18 cellular contexts compared by ENCODE assay signal in genomic region chr7:22469371-22470143, GRCh38. TPM values are rescaled to one million over a fixed set of nuclear protein-coding genes. Genes with fewer than 3 reads are reported as not detected.
A peak's percentile ranks its signal among the peaks of the same experiment; 100 is the strongest.
DNase-seq lines count a peak whose midpoint lies in the region; ATAC-seq and TF ChIP-seq lines count a peak whose summit lies in the region.
"Had no signal": no experiment of that assay in that cellular context is flagged by ENCODE, and none has a peak within 500 bp of the region (broad histone marks: within the 10 kb centered on the region; RNA-seq: fewer than 3 reads in every experiment).

No MANE protein-coding gene starts in this region.

- H3K79me1 ChIP-seq in mesenchymal stem cell (replicated peaks; ENCODE audit: low read length, poor library complexity, severe bottlenecking), result no peaks in the 10 kb centered on the region

- H2BK5ac ChIP-seq in mesenchymal stem cell (ENCODE audit: low read depth, low read length, poor library complexity, severe bottlenecking), result no peak overlapping the region

- CTCF ChIA-PET in GM10248 (lab: Yijun Ruan, JAX), result interaction anchor here (0.8 to 3.4 kb wide), 6 partner anchors 9 to 367 kb away, joined by 3 to 20 read pairs (median 4); no protein-coding TSS in a partner anchor

- peaks cover 2% of the 10 kb centered on the region for H3K4me1 ChIP-seq in mesenchymal stem cell (ENCODE audit: control insufficient read depth, insufficient read depth, low read depth, low read length)

- no peaks in the 10 kb centered on the region for H3K36me3 ChIP-seq in mesenchymal stem cell (ENCODE audit: control insufficient read depth in 1 of 2, insufficient read depth in 2 of 2, low read depth in 1 of 2, low read length in 2 of 2)

- no peaks in the 10 kb centered on the region for H3K9me3 ChIP-seq in mesenchymal stem cell (ENCODE audit: control insufficient read depth, low read length)

- H2BK12ac ChIP-seq in mesenchymal stem cell (ENCODE audit: low read length in 2 of 2), result no peak overlapping the region

- TF ChIP-seq CTCF in GM10248 (IDR thresholded peaks at IDR 0.05; ENCODE audit: control extremely low read depth, extremely low read depth, low read depth, missing control alignments), result no peak

- H3K9ac ChIP-seq in mesenchymal stem cell (ENCODE audit: low read length), result no peak overlapping the region

- H3K4me3 ChIP-seq in mesenchymal stem cell (ENCODE audit: insufficient read depth in 1 of 2, low read depth in 1 of 2, low read length in 2 of 2), result no peak overlapping the region
- H3K4me3 ChIP-seq: skin epidermis had no signal

- H3K18ac ChIP-seq in mesenchymal stem cell (ENCODE audit: low read depth in 1 of 2, low read length in 2 of 2), result no peak overlapping the region

- no peak overlapping the region for H3K4ac ChIP-seq in mesenchymal stem cell (ENCODE audit: low read depth in 1 of 2, low read length in 2 of 2)

- no peak overlapping the region for H4K91ac ChIP-seq in mesenchymal stem cell (ENCODE audit: low read length)

- no peak overlapping the region for H3K14ac ChIP-seq in mesenchymal stem cell (ENCODE audit: low read length in 2 of 2)

- no peak overlapping the region for H4K8ac ChIP-seq in mesenchymal stem cell (ENCODE audit: low read length)

- POLR2A ChIA-PET in GM10248 (lab: Yijun Ruan, JAX), result no interaction called here

- no peak overlapping the region for H2AK5ac ChIP-seq in mesenchymal stem cell (ENCODE audit: low read length, severe bottlenecking)

- no peak overlapping the region for H3K27ac ChIP-seq in mesenchymal stem cell (ENCODE audit: low read length, poor library complexity, severe bottlenecking)
- H3K27ac ChIP-seq: skin epidermis had no signal

- H2BK15ac ChIP-seq in mesenchymal stem cell (ENCODE audit: low read depth, poor library complexity, severe bottlenecking), result no peak overlapping the region

- DNase-seq in DMS53 (lab: John Stamatoyannopoulos, UW) (peak; percentile 97), NCI-H345 treated with DMSO at 0.1 percent for 48 hours (lab: John Stamatoyannopoulos, UW; ENCODE audit: unreplicated experiment) (peak; percentile 86), NCI-H2227 (lab: John Stamatoyannopoulos, UW; ENCODE audit: unreplicated experiment) (no peak), GM10248 (ENCODE audit: extremely low spot score) (no peak), NCI-H82 (lab: John Stamatoyannopoulos, UW) (no peak), mesenchymal stem cell (no peak)
- DNase-seq: activated CD4-positive, alpha-beta T cell treated with anti-CD3 and anti-CD28 coated beads, Interleukin-2, amount 10 ng/mL, durations not matched to agents 24 days and 14 days; activated naive CD4-positive, alpha-beta T cell; CD4-positive, alpha-beta T cell; DND-41; islet precursor cell; mesendoderm; NCI-H524 treated with DMSO at 0.1 percent for 48 hours; posterior cingulate gyrus had no signal

- no peak overlapping the region for H3K23ac ChIP-seq in mesenchymal stem cell (ENCODE audit: low read length in 2 of 2)

- ATAC-seq in GM18907 (IDR thresholded peaks at IDR 0.05; ENCODE audit: unreplicated experiment) (peak; percentile 71), HG03354 (IDR thresholded peaks at IDR 0.05; ENCODE audit: poor library complexity, severe bottlenecking, unreplicated experiment) (peak; percentile 62)
- ATAC-seq: HCT116 had no signal

- H3K4me2 ChIP-seq in mesenchymal stem cell (ENCODE audit: low read length, poor library complexity, severe bottlenecking), result no peak overlapping the region

- WGBS in mesenchymal stem cell, result 79% methylated on average over 2 of the region's 3 CpGs

- no peaks in the 10 kb centered on the region for H3K27me3 ChIP-seq in mesenchymal stem cell (ENCODE audit: control insufficient read depth in 1 of 2, insufficient read depth in 1 of 2, low read length in 2 of 2)

- no peak overlapping the region for H2BK120ac ChIP-seq in mesenchymal stem cell (ENCODE audit: low read depth, low read length)

- no peak overlapping the region for H2AFZ ChIP-seq in mesenchymal stem cell (ENCODE audit: low read depth, low read length)

RNA-seq across cellular contexts. Expression of gene STEAP1B, which starts 30.4 kb away (rescaled TPM):
- polyA plus RNA-seq in mesenchymal stem cell (2013, experiment 1 of 2), result 1.3 TPM
- polyA plus RNA-seq in mesenchymal stem cell (2013, experiment 2 of 2), result 1.4 TPM

Comparison
In these comparisons a context has a peak if more than half of its experiments do, and no peak if none do; other contexts are left out.
1. DNase-seq: peak in DMS53 (single experiment) and NCI-H345 treated with DMSO at 0.1 percent for 48 hours (single experiment); none in NCI-H2227 (single experiment), GM10248 (single experiment), NCI-H82 (single experiment) and mesenchymal stem cell (single experiment).